8 cellular contexts compared by ENCODE assay signal in the genomic region with DNA sequence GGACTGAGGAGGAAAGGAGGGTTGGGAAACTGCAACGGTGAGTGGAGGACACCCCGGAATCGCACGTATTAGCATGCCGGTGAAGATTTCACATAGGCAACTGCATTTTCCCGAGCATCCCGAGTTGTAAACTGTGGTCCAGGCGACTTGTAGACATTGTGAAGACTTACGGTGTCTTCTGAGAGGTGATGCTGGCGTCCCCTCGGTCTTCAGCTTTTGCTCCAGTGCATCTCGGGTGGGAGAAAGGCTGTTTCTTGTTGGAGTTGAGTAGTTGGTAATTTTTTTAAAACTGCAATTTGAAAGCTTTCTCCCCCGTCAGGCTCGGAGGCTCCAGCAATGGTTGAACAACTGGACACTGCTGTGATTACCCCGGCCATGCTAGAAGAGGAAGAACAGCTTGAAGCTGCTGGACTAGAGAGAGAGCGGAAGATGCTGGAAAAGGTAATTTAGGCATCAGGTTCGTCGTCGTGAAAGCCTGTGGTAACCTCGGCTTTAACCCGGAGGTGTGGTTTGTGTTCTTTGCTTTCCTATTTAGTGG. TPM values are rescaled to one million over a fixed set of nuclear protein-coding genes. Genes with fewer than 3 reads are reported as not detected.
DNase-seq lines count a peak whose midpoint lies in the region; ATAC-seq and TF ChIP-seq lines count a peak whose summit lies in the region.

No MANE protein-coding gene starts in this region.

- H3K9me3 Mint-ChIP-seq in CD4-positive, alpha-beta memory T cell, result no peaks in the 10 kb centered on the region
- H3K9me3 Mint-ChIP-seq in naive thymus-derived CD4-positive, alpha-beta T cell, result peaks cover 0 to 3% (median 0%) of the 10 kb centered on the region in 11 donors

- peaks cover 14 to 29% (median 22%) of the 10 kb centered on the region in 4 donors for H3K4me1 Mint-ChIP-seq in CD4-positive, alpha-beta memory T cell
- peaks cover 15 to 32% (median 26%) of the 10 kb centered on the region in 7 donors for H3K4me1 Mint-ChIP-seq in naive thymus-derived CD4-positive, alpha-beta T cell

- peak overlapping the region; percentile 91 to 97 (median 93) for H3K27ac Mint-ChIP-seq in CD4-positive, alpha-beta memory T cell
- H3K27ac Mint-ChIP-seq in naive thymus-derived CD4-positive, alpha-beta T cell, result peak overlapping the region; percentile 28 to 97 (median 83)

- WGBS in esophagus muscularis mucosa, result 2% methylated on average over 17 of the region's 21 CpGs

- CTCF ChIA-PET in CD4-positive, alpha-beta memory T cell (lab: Charles Lee; ENCODE audit: partially characterized antibody), result interaction anchor here (0.6 kb wide), 1 partner anchor 1135 kb away, joined by 4 read pairs; no protein-coding TSS in a partner anchor
- CTCF ChIA-PET in naive thymus-derived CD4-positive, alpha-beta T cell (lab: Charles Lee), result no interaction called here

- H3K36me3 Mint-ChIP-seq in CD4-positive, alpha-beta memory T cell, result peaks cover 5 to 13% of the 10 kb centered on the region in 2 donors
- H3K36me3 Mint-ChIP-seq in naive thymus-derived CD4-positive, alpha-beta T cell, result peaks cover 0 to 7% (median 3%) of the 10 kb centered on the region in 5 donors

- TF ChIP-seq CTCF in esophagus muscularis mucosa (IDR thresholded peaks at IDR 0.05), result no peak

- H3K27me3 ChIP-seq in CD4-positive, alpha-beta memory T cell (ENCODE audit: insufficient read depth, low read length), result no peaks in the 10 kb centered on the region
- peaks cover 0 to 4% (median 0%) of the 10 kb centered on the region in 4 donors for H3K27me3 ChIP-seq in esophagus muscularis mucosa
- H3K27me3 ChIP-seq in naive thymus-derived CD4-positive, alpha-beta T cell (ENCODE audit: control insufficient read depth in 2 of 2, insufficient read depth in 2 of 2, low read length in 2 of 2), result no peaks in the 10 kb centered on the region

- TF ChIP-seq POLR2A in esophagus muscularis mucosa (IDR thresholded peaks at IDR 0.05; ENCODE audit: low read depth), result no peak

- no peaks in the 10 kb centered on the region for H3K9me3 ChIP-seq in CD4-positive, alpha-beta memory T cell (ENCODE audit: control insufficient read depth in 1 of 2, low read length in 2 of 2)
- H3K9me3 ChIP-seq in esophagus muscularis mucosa, result no peaks in the 10 kb centered on the region
- H3K9me3 ChIP-seq in naive thymus-derived CD4-positive, alpha-beta T cell (ENCODE audit: control insufficient read depth in 2 of 3, low read length in 3 of 3), result no peaks in the 10 kb centered on the region

- peak overlapping the region; percentile 75 for H3K27ac ChIP-seq in CD4-positive, alpha-beta memory T cell (ENCODE audit: low read depth, low read length)
- H3K27ac ChIP-seq in esophagus muscularis mucosa (replicated peaks in 1 of 4), result peak overlapping the region; percentile 57 to 80 (median 64)
- H3K27ac ChIP-seq in naive thymus-derived CD4-positive, alpha-beta T cell (ENCODE audit: low read depth, low read length), result peak overlapping the region; percentile 63

- DNase-seq in CD4-positive, alpha-beta memory T cell, result peak in 1 of 5 donors; percentile 11
- DNase-seq in GM19238 (ENCODE audit: insufficient read length, low spot score) (peak; percentile 6), HPDE6-E6E7 (ENCODE audit: extremely low spot score) (peak; percentile 33), SW480 (ENCODE audit: low spot score) (peak; percentile 35), esophagus muscularis mucosa (ENCODE audit: extremely low spot score) (no peak), NCI-H774 (lab: John Stamatoyannopoulos, UW) (no peak)
- peak in 2 of 9 donors; percentile 12 to 14 for DNase-seq in naive thymus-derived CD4-positive, alpha-beta T cell

- ATAC-seq in naive thymus-derived CD4-positive, alpha-beta T cell, result peak; percentile 29
- ATAC-seq in HG02852 (IDR thresholded peaks at IDR 0.05; ENCODE audit: unreplicated experiment), result no peak

- peak overlapping the region; percentile 79 to 93 for H3K4me3 ChIP-seq in CD4-positive, alpha-beta memory T cell (ENCODE audit: low read length in 2 of 2)
- peak overlapping the region; percentile 67 to 84 (median 72) for H3K4me3 ChIP-seq in esophagus muscularis mucosa
- H3K4me3 ChIP-seq in naive thymus-derived CD4-positive, alpha-beta T cell (ENCODE audit: low read length), result peak overlapping the region; percentile 71

- H3K4me3 Mint-ChIP-seq in CD4-positive, alpha-beta memory T cell, result peak overlapping the region; percentile 92 to 100 (median 97)
- H3K4me3 Mint-ChIP-seq in naive thymus-derived CD4-positive, alpha-beta T cell, result peak overlapping the region; percentile 89 to 97 (median 94)

- H3K27me3 Mint-ChIP-seq in CD4-positive, alpha-beta memory T cell, result no peaks in the 10 kb centered on the region
- peaks cover 0 to 28% (median 10%) of the 10 kb centered on the region in 5 donors for H3K27me3 Mint-ChIP-seq in naive thymus-derived CD4-positive, alpha-beta T cell

- H3K36me3 ChIP-seq in CD4-positive, alpha-beta memory T cell (ENCODE audit: insufficient read depth, low read length), result no peaks in the 10 kb centered on the region
- no peaks in the 10 kb centered on the region for H3K36me3 ChIP-seq in esophagus muscularis mucosa
- H3K36me3 ChIP-seq in naive thymus-derived CD4-positive, alpha-beta T cell (ENCODE audit: control insufficient read depth in 2 of 3, insufficient read depth in 3 of 3, low read length in 3 of 3), result peaks cover 0 to 5% (median 0%) of the 10 kb centered on the region in 3 experiments

- peaks cover 23% of the 10 kb centered on the region for H3K4me1 ChIP-seq in CD4-positive, alpha-beta memory T cell (ENCODE audit: insufficient read depth, low read length)
- H3K4me1 ChIP-seq in esophagus muscularis mucosa, result peaks cover 13 to 20% (median 19%) of the 10 kb centered on the region in 4 donors
- H3K4me1 ChIP-seq in naive thymus-derived CD4-positive, alpha-beta T cell (ENCODE audit: control insufficient read depth in 2 of 2, insufficient read depth in 2 of 2, low read length in 2 of 2), result peaks cover 3 to 8% of the 10 kb centered on the region in 2 donors

- POLR2A ChIA-PET in CD4-positive, alpha-beta memory T cell (lab: Charles Lee; ENCODE audit: partially characterized antibody), result no interaction called here
- POLR2A ChIA-PET in naive thymus-derived CD4-positive, alpha-beta T cell (lab: Charles Lee), result no interaction called here

- no peak for TF ChIP-seq EP300 in esophagus muscularis mucosa (IDR thresholded peaks at IDR 0.05)

- intact Hi-C loops in CD4-positive, alpha-beta memory T cell (cut with micrococcal nuclease), result loop anchor here (2.0 to 10.0 kb wide), 2 partner anchors 183 to 1149 kb away; a partner anchor contains a TSS
- intact Hi-C loops in esophagus muscularis mucosa (cut with DNase I), result no loop called here
- intact Hi-C loops in naive thymus-derived CD4-positive, alpha-beta T cell (cut with micrococcal nuclease), result loop anchor here (5.0 to 10.0 kb wide), 8 partner anchors 144 to 1701 kb away; a partner anchor contains a TSS

RNA-seq across cellular contexts. Expression of a gene that starts 0.5 kb away (rescaled TPM):
- total RNA-seq in CD4-positive, alpha-beta memory T cell, result 10 to 100 TPM; 14.4 to 16.3 TPM
- 10 to 100 TPM in 1 of 2 donors, 1 to 10 TPM in 1; 3.0 to 11.8 TPM for polyA plus RNA-seq in CD4-positive, alpha-beta memory T cell
- total RNA-seq in esophagus muscularis mucosa, result 1 to 10 TPM; 1.3 to 1.7 (median 1.4) TPM
- total RNA-seq in naive thymus-derived CD4-positive, alpha-beta T cell, result 100 to 1,000 TPM in 1 of 5 experiments, 1 to 10 TPM in 4; 5.4 to 107 (median 7.4) TPM
- 1 to 10 TPM; 2.7 to 7.5 TPM for polyA plus RNA-seq in naive thymus-derived CD4-positive, alpha-beta T cell

Comparison
In these comparisons a context has a peak if more than half of its experiments do, and no peak if none do; other contexts are left out.
1. DNase-seq: peak in GM19238 (single experiment), HPDE6-E6E7 (single experiment) and SW480 (single experiment); none in esophagus muscularis mucosa (single experiment) and NCI-H774 (single experiment).
2. Peak in every context shown above with its lines, with median percentiles within 50 percentile points of each other: H3K27ac ChIP-seq and H3K4me3 ChIP-seq.